In the genomic region with DNA sequence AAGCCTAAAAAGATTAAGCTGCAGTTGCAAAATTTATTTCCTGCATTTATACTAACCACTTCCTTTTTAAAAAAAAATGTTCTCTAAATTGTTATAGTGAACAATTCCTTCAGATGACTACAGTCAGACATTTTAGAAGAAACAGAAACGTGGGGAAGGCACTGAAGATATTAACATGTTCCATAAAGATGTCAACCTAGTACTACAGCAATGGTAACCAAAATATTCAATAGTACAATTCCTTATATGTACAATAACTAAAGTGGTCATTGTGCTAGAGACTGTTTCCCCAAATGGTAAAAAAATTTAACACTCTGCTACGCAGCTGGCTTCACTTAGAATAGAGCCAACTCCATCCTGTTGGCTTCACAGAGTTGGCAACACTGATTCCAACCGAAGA, we compare ENCODE assay signal across 11 cellular contexts.
DNase-seq lines count a peak whose midpoint lies in the region; ATAC-seq and TF ChIP-seq lines count a peak whose summit lies in the region.
"Had no signal": no experiment of that assay in that cellular context is flagged by ENCODE, and none has a peak within 500 bp of the region (broad histone marks: within the 10 kb centered on the region; RNA-seq: fewer than 3 reads in every experiment).

No MANE protein-coding gene starts in this region.

- CTCF ChIA-PET in CD8-positive, alpha-beta T cell (lab: Charles Lee) = interaction anchor here (0.9 to 1.5 kb wide), 6 partner anchors 12 to 60 kb away, joined by 3 to 9 read pairs (median 3); no protein-coding TSS in a partner anchor
- CTCF ChIA-PET in GM10248 (lab: Yijun Ruan, JAX) = interaction anchor here (1.9 kb wide), 1 partner anchor 11 kb away, joined by 5 read pairs; no protein-coding TSS in a partner anchor

- peaks cover 7% of the 10 kb centered on the region for H3K36me3 ChIP-seq in CD8-positive, alpha-beta T cell (ENCODE audit: insufficient read depth, low read length)
- H3K36me3 ChIP-seq in rectal smooth muscle tissue (ENCODE audit: control insufficient read depth, insufficient read depth, low read length) = peaks cover 3% of the 10 kb centered on the region

- H3K27me3 ChIP-seq in CD8-positive, alpha-beta T cell (ENCODE audit: insufficient read depth, low read length) = no peaks in the 10 kb centered on the region
- no peaks in the 10 kb centered on the region for H3K27me3 ChIP-seq in rectal smooth muscle tissue (ENCODE audit: control insufficient read depth, insufficient read depth, low read length)

- H3K27ac Mint-ChIP-seq in CD8-positive, alpha-beta T cell = peak overlapping the region; percentile 93
- H3K27ac Mint-ChIP-seq in dendritic cell treated with granulocyte-macrophage colony-stimulating factor and Interleukin-4, amounts not matched to agents 40 ng/mL and 50 ng/mL, for 4 days = peak overlapping the region; percentile 86

- peak; percentile 56 for ATAC-seq in CD8-positive, alpha-beta T cell
- no peak for ATAC-seq in HG03457 (IDR thresholded peaks at IDR 0.05; ENCODE audit: unreplicated experiment)

- H3K4me3 Mint-ChIP-seq in CD8-positive, alpha-beta T cell = peak overlapping the region; percentile 64
- H3K4me3 Mint-ChIP-seq in dendritic cell treated with granulocyte-macrophage colony-stimulating factor and Interleukin-4, amounts not matched to agents 40 ng/mL and 50 ng/mL, for 4 days = no peak overlapping the region
- H3K4me3 Mint-ChIP-seq: neural crest cell had no signal

- H3K4me1 Mint-ChIP-seq in CD8-positive, alpha-beta T cell (ENCODE audit: low read depth) = peaks cover 54% of the 10 kb centered on the region
- peaks cover 33% of the 10 kb centered on the region for H3K4me1 Mint-ChIP-seq in dendritic cell treated with granulocyte-macrophage colony-stimulating factor and Interleukin-4, amounts not matched to agents 40 ng/mL and 50 ng/mL, for 4 days (ENCODE audit: low read depth)

- peaks cover 51% of the 10 kb centered on the region for H3K36me3 Mint-ChIP-seq in CD8-positive, alpha-beta T cell
- peaks cover 78% of the 10 kb centered on the region for H3K36me3 Mint-ChIP-seq in dendritic cell treated with granulocyte-macrophage colony-stimulating factor and Interleukin-4, amounts not matched to agents 40 ng/mL and 50 ng/mL, for 4 days (ENCODE audit: low read depth)

- POLR2A ChIA-PET in CD8-positive, alpha-beta T cell (lab: Charles Lee) = interaction anchor here (1.0 to 3.1 kb wide), 10 partner anchors 11 to 108 kb away, joined by 3 to 15 read pairs (median 4); partner anchors contain the start of genes FNBP1 and GPR107
- POLR2A ChIA-PET in GM10248 (lab: Yijun Ruan, JAX) = no interaction called here

- H3K4me3 ChIP-seq in CD8-positive, alpha-beta T cell (ENCODE audit: low read depth, low read length) = peak overlapping the region; percentile 40
- H3K4me3 ChIP-seq in rectal smooth muscle tissue (ENCODE audit: low read length) = no peak overlapping the region

- no peaks in the 10 kb centered on the region for H3K9me3 ChIP-seq in CD8-positive, alpha-beta T cell (ENCODE audit: low read length)

- peaks cover 3% of the 10 kb centered on the region for H3K9me3 Mint-ChIP-seq in CD8-positive, alpha-beta T cell
- H3K9me3 Mint-ChIP-seq in dendritic cell treated with granulocyte-macrophage colony-stimulating factor and Interleukin-4, amounts not matched to agents 40 ng/mL and 50 ng/mL, for 4 days = no peaks in the 10 kb centered on the region

- no peak for DNase-seq in CD8-positive, alpha-beta T cell
- DNase-seq in NOMO-1 treated with dmso at 0.1 percent for 144 hours (lab: John Stamatoyannopoulos, UW; ENCODE audit: unreplicated experiment) (peak; percentile 35), GM10248 (ENCODE audit: extremely low spot score) (no peak), DMS114 treated with DMSO at 0.1 percent for 48 hours (lab: John Stamatoyannopoulos, UW; ENCODE audit: unreplicated experiment) (no peak), GM10266 (ENCODE audit: extremely low spot score) (no peak)
- DNase-seq: DMS53, NCI-H226 had no signal

- intact Hi-C loops in CD8-positive, alpha-beta T cell (cut with DNase I, micrococcal nuclease) = loop anchor here (1.0 to 5.0 kb wide), 5 partner anchors 17 to 318 kb away; partner anchors contain the start of gene NTMT1 (in 1 of the 2)
- intact Hi-C loops in dendritic cell treated with granulocyte-macrophage colony-stimulating factor and Interleukin-4, amounts not matched to agents 40 ng/mL and 50 ng/mL, for 4 days (cut with micrococcal nuclease) = loop anchor here (10.0 kb wide), 1 partner anchor 109 kb away; the partner anchor contains the start of gene GPR107

- no peak for TF ChIP-seq CTCF in CD8-positive, alpha-beta T cell (IDR thresholded peaks at IDR 0.05)
- no peak for TF ChIP-seq CTCF in GM10248 (IDR thresholded peaks at IDR 0.05; ENCODE audit: control extremely low read depth, extremely low read depth, low read depth, missing control alignments)
- TF ChIP-seq CTCF in GM10266 (IDR thresholded peaks at IDR 0.05; ENCODE audit: control insufficient read depth, insufficient read depth, low read depth, missing control alignments) = no peak

- no peaks in the 10 kb centered on the region for H3K27me3 Mint-ChIP-seq in CD8-positive, alpha-beta T cell (ENCODE audit: low read depth)
- no peaks in the 10 kb centered on the region for H3K27me3 Mint-ChIP-seq in dendritic cell treated with granulocyte-macrophage colony-stimulating factor and Interleukin-4, amounts not matched to agents 40 ng/mL and 50 ng/mL, for 4 days

- H3K4me1 ChIP-seq in CD8-positive, alpha-beta T cell (ENCODE audit: insufficient read depth, low read length) = peaks cover 48% of the 10 kb centered on the region
- H3K4me1 ChIP-seq in rectal smooth muscle tissue (ENCODE audit: control insufficient read depth, insufficient read depth, low read length) = peaks cover 38% of the 10 kb centered on the region

- H3K9ac ChIP-seq in rectal smooth muscle tissue (ENCODE audit: low read length) = no peak overlapping the region

- peak overlapping the region; percentile 68 for H3K27ac ChIP-seq in CD8-positive, alpha-beta T cell (ENCODE audit: low read depth, low read length)
- H3K27ac ChIP-seq in rectal smooth muscle tissue (ENCODE audit: low read depth, low read length) = peak overlapping the region; percentile 77
